17 cellular contexts compared by ENCODE assay signal in the genomic region with DNA sequence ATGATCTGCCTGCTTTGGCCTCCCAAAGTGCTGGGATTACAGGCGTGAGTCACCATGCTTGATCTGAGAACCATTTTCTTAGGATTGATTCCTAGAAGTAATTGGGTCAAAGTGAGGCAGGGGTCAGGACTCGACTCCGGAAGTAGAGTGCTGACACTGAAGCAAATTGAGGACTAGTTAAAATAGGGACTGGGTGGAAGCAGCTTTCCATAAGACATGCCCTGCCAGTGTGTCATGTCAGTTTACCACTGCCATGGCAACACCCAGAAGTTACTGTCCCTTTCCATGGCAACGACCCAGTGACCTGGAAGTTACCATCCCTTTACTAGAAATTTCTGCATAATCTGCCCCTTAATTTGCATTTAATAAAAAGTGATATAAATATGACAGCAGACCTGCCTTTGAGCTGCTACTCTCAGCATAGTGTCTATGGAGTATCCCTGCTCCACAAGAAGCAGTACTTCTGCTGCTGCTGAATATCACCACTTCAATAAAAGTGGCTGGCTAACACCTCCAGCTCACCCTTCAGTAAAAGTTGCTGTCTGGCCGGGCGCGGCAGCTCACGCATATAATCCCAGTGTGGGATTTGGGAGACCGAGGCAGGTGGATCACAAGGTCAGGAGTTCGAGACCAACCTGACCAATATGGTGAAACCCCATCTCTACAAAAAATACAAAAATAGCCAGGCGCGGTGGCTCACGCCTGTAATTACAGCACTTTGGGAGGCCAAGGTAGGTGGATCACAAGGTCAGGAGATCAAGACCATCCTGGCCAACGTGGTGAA. TPM values are rescaled to one million over a fixed set of nuclear protein-coding genes. Genes with fewer than 3 reads are reported as not detected.
DNase-seq lines count a peak whose midpoint lies in the region; ATAC-seq and TF ChIP-seq lines count a peak whose summit lies in the region.
"Had no signal": no experiment of that assay in that cellular context is flagged by ENCODE, and none has a peak within 500 bp of the region (broad histone marks: within the 10 kb centered on the region; RNA-seq: fewer than 3 reads in every experiment).

No MANE protein-coding gene starts in this region.

- no peaks in the 10 kb centered on the region for H3K79me1 ChIP-seq in mesenchymal stem cell (replicated peaks; ENCODE audit: low read length, poor library complexity, severe bottlenecking)

- no peak overlapping the region for H2BK15ac ChIP-seq in mesenchymal stem cell (ENCODE audit: low read depth, poor library complexity, severe bottlenecking)

- WGBS in mesenchymal stem cell: 88% methylated on average over 9 of the region's 14 CpGs

- H3K27me3 Mint-ChIP-seq in chondrocyte (ENCODE audit: low read depth): no peaks in the 10 kb centered on the region

- no peak overlapping the region for H3K27ac Mint-ChIP-seq in chondrocyte (ENCODE audit: unreplicated experiment)
- no peak overlapping the region for H3K27ac Mint-ChIP-seq in stimulated activated effector memory CD8-positive, alpha-beta T cell treated with anti-CD3 and anti-CD28 coated beads, Interleukin-12 subunit alpha, Interleukin-12 subunit beta, amount 100 ng/mL, for 72 hours

- DNase-seq in ELR (ENCODE audit: low read depth) (peak; percentile 22), M059J (ENCODE audit: low read depth) (peak; percentile 67), chondrocyte (ENCODE audit: low spot score) (peak; percentile 27), mesenchymal stem cell (peak; percentile 67), RKO (ENCODE audit: low spot score) (no peak), EL (no peak), AG08396 (ENCODE audit: low spot score) (no peak)
- no peak for DNase-seq in stimulated activated effector memory CD8-positive, alpha-beta T cell treated with anti-CD3 and anti-CD28 coated beads, Interleukin-12 subunit alpha, Interleukin-12 subunit beta, amount 100 ng/mL, for 72 hours (ENCODE audit: low spot score in 2 of 2)
- DNase-seq: activated naive CD4-positive, alpha-beta T cell treated with anti-CD3 and anti-CD28 coated beads, Interleukin-2, amount 50 U/mL, for 16 hours; DMS79 treated with DMSO at 0.1 percent for 48 hours; KG1; kidney glomerular epithelial cell; NCI-H1417 treated with DMSO at 0.1 percent for 48 hours; NCI-H2227 treated with DMSO at 0.1 percent for 48 hours had no signal

- no peak overlapping the region for H3K18ac ChIP-seq in mesenchymal stem cell (ENCODE audit: low read depth in 1 of 2, low read length in 2 of 2)

- no peak overlapping the region for H2BK5ac ChIP-seq in mesenchymal stem cell (ENCODE audit: low read depth, low read length, poor library complexity, severe bottlenecking)

- no peak overlapping the region for H4K91ac ChIP-seq in mesenchymal stem cell (ENCODE audit: low read length)

- no peak overlapping the region for H3K4me3 ChIP-seq in mesenchymal stem cell (ENCODE audit: insufficient read depth in 1 of 2, low read depth in 1 of 2, low read length in 2 of 2)
- H3K4me3 ChIP-seq: BLaER1 treated with 17β-estradiol and CSF1 and Interleukin-3, amounts not matched to agents 10 nM and 100 nM; hepatocyte; SJSA1 had no signal

- H2BK12ac ChIP-seq in mesenchymal stem cell (ENCODE audit: low read length in 2 of 2): no peak overlapping the region

- H3K9ac ChIP-seq in mesenchymal stem cell (ENCODE audit: low read length): no peak overlapping the region
- H3K9ac ChIP-seq: BLaER1 treated with 17β-estradiol and CSF1 and Interleukin-3, amounts not matched to agents 10 nM and 100 nM had no signal

- peaks cover 2% of the 10 kb centered on the region for H3K36me3 Mint-ChIP-seq in chondrocyte (ENCODE audit: low read depth)
- H3K36me3 Mint-ChIP-seq in stimulated activated effector memory CD8-positive, alpha-beta T cell treated with anti-CD3 and anti-CD28 coated beads, Interleukin-12 subunit alpha, Interleukin-12 subunit beta, amount 100 ng/mL, for 72 hours: no peaks in the 10 kb centered on the region

- H4K8ac ChIP-seq in mesenchymal stem cell (ENCODE audit: low read length): no peak overlapping the region

- H3K4me1 Mint-ChIP-seq in chondrocyte (ENCODE audit: low read depth): no peaks in the 10 kb centered on the region
- no peaks in the 10 kb centered on the region for H3K4me1 Mint-ChIP-seq in stimulated activated effector memory CD8-positive, alpha-beta T cell treated with anti-CD3 and anti-CD28 coated beads, Interleukin-12 subunit alpha, Interleukin-12 subunit beta, amount 100 ng/mL, for 72 hours

- H3K4me3 Mint-ChIP-seq in chondrocyte (ENCODE audit: unreplicated experiment): no peak overlapping the region
- no peak overlapping the region for H3K4me3 Mint-ChIP-seq in stimulated activated effector memory CD8-positive, alpha-beta T cell treated with anti-CD3 and anti-CD28 coated beads, Interleukin-12 subunit alpha, Interleukin-12 subunit beta, amount 100 ng/mL, for 72 hours

- no peak overlapping the region for H3K4me2 ChIP-seq in mesenchymal stem cell (ENCODE audit: low read length, poor library complexity, severe bottlenecking)
- H3K4me2 ChIP-seq: BLaER1 treated with 17β-estradiol and CSF1 and Interleukin-3, amounts not matched to agents 10 nM and 100 nM; hepatocyte had no signal

- ATAC-seq in stimulated activated effector memory CD8-positive, alpha-beta T cell treated with anti-CD3 and anti-CD28 coated beads, Interleukin-12 subunit alpha, Interleukin-12 subunit beta, amount 100 ng/mL, for 72 hours: no peak

- H2BK120ac ChIP-seq in mesenchymal stem cell (ENCODE audit: low read depth, low read length): no peak overlapping the region

- H3K4ac ChIP-seq in mesenchymal stem cell (ENCODE audit: low read depth in 1 of 2, low read length in 2 of 2): no peak overlapping the region

- peaks cover 10% of the 10 kb centered on the region for H3K9me3 Mint-ChIP-seq in chondrocyte (ENCODE audit: low read depth)
- H3K9me3 Mint-ChIP-seq in stimulated activated effector memory CD8-positive, alpha-beta T cell treated with anti-CD3 and anti-CD28 coated beads, Interleukin-12 subunit alpha, Interleukin-12 subunit beta, amount 100 ng/mL, for 72 hours: no peaks in the 10 kb centered on the region

- H3K36me3 ChIP-seq in mesenchymal stem cell (ENCODE audit: control insufficient read depth in 1 of 2, insufficient read depth in 2 of 2, low read depth in 1 of 2, low read length in 2 of 2): no peaks in the 10 kb centered on the region
- H3K36me3 ChIP-seq: BLaER1 treated with 17β-estradiol and CSF1 and Interleukin-3, amounts not matched to agents 10 nM and 100 nM; SJSA1 had no signal

- peaks cover 5% of the 10 kb centered on the region for H3K9me3 ChIP-seq in mesenchymal stem cell (ENCODE audit: control insufficient read depth, low read length)
- H3K9me3 ChIP-seq: SJSA1 had no signal

- H3K14ac ChIP-seq in mesenchymal stem cell (ENCODE audit: low read length in 2 of 2): no peak overlapping the region

- no peaks in the 10 kb centered on the region for H3K27me3 ChIP-seq in mesenchymal stem cell (ENCODE audit: control insufficient read depth in 1 of 2, insufficient read depth in 1 of 2, low read length in 2 of 2)
- H3K27me3 ChIP-seq: BLaER1 treated with 17β-estradiol and CSF1 and Interleukin-3, amounts not matched to agents 10 nM and 100 nM; hepatocyte; SJSA1 had no signal

- no peak overlapping the region for H2AK5ac ChIP-seq in mesenchymal stem cell (ENCODE audit: low read length, severe bottlenecking)

- no peak overlapping the region for H2AFZ ChIP-seq in mesenchymal stem cell (ENCODE audit: low read depth, low read length)
- H2AFZ ChIP-seq: hepatocyte had no signal

- H3K4me1 ChIP-seq in mesenchymal stem cell (ENCODE audit: control insufficient read depth, insufficient read depth, low read depth, low read length): no peaks in the 10 kb centered on the region
- H3K4me1 ChIP-seq: BLaER1 treated with 17β-estradiol and CSF1 and Interleukin-3, amounts not matched to agents 10 nM and 100 nM; SJSA1 had no signal

- H3K23ac ChIP-seq in mesenchymal stem cell (ENCODE audit: low read length in 2 of 2): no peak overlapping the region

- no peak for TF ChIP-seq CTCF in chondrocyte (IDR thresholded peaks at IDR 0.05)

- H3K27ac ChIP-seq in mesenchymal stem cell (ENCODE audit: low read length, poor library complexity, severe bottlenecking): no peak overlapping the region
- H3K27ac ChIP-seq: BLaER1 treated with 17β-estradiol and CSF1 and Interleukin-3, amounts not matched to agents 10 nM and 100 nM; hepatocyte; SJSA1 had no signal

RNA-seq across cellular contexts. Expression of a gene that starts 47.8 kb away (rescaled TPM):
- total RNA-seq in M059J (2014; rRNA removed; shearing (Covaris generic)): 19.8 and 34.4 TPM in 2 replicates
- total RNA-seq in chondrocyte: 16.3 to 17.6 TPM (median 16.8 TPM) in 3 replicates
- polyA plus RNA-seq in mesenchymal stem cell (2013, experiment 1 of 2): 19.8 TPM
- 17.8 TPM for polyA plus RNA-seq in mesenchymal stem cell (2013, experiment 2 of 2)

Comparison
In these comparisons a context has a peak if more than half of its experiments do, and no peak if none do; other contexts are left out.
1. DNase-seq: peak in ELR (single experiment), M059J (single experiment), chondrocyte (single experiment) and mesenchymal stem cell (single experiment); none in RKO (single experiment), stimulated activated effector memory CD8-positive, alpha-beta T cell treated with anti-CD3 and anti-CD28 coated beads, Interleukin-12 subunit alpha, Interleukin-12 subunit beta, amount 100 ng/mL, for 72 hours (0 of 2), EL (single experiment) and AG08396 (single experiment).